ENCODE assay signal across 23 cellular contexts in the genomic region with DNA sequence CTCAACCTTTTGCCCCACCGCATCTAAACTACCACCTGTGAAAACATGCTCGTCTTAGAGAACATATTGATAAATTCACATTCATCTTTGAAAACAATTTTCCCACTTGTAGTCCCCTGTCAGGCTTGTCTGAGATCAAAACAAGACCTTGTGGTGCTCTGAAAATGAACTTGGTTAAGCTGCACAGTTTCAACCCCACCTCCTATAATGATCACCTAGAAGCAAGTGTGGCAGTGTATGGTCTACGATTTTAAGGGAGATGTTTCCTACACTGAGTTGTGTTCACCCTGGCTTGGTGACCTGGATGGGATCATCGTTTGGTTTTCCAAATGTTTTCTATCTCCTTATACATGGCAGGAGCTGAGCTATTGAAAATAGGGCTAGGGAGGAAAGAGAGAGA.
DNase-seq lines count a peak whose midpoint lies in the region; ATAC-seq, FAIRE-seq and TF ChIP-seq lines count a peak whose summit lies in the region.
"Had no signal": no experiment of that assay in that cellular context is flagged by ENCODE, and none has a peak within 500 bp of the region (broad histone marks: within the 10 kb centered on the region; RNA-seq: fewer than 3 reads in every experiment).

No MANE protein-coding gene starts in this region.

- WGBS in right lobe of liver (ENCODE audit: insufficient coverage, low coverage, low lambda C conversion rate, missing lambda C conversion rate) = 42% methylated on average over 4 of the region's 4 CpGs

- H3K27ac ChIP-seq in RWPE2 (ENCODE audit: poor library complexity, severe bottlenecking) (no peak overlapping the region), neural progenitor cell (no peak overlapping the region), right lobe of liver (no peak overlapping the region), colonic mucosa (no peak overlapping the region)
- H3K27ac ChIP-seq: A549; BLaER1 treated with 17β-estradiol and CSF1 and Interleukin-3, amounts not matched to agents 10 nM and 100 nM; GM23248 had no signal

- no peaks in the 10 kb centered on the region for H4K20me1 ChIP-seq in neural progenitor cell (ENCODE audit: low read depth)
- H4K20me1 ChIP-seq: BLaER1 treated with 17β-estradiol and CSF1 and Interleukin-3, amounts not matched to agents 10 nM and 100 nM had no signal

- TF ChIP-seq CTCF in RWPE2 (IDR thresholded peaks at IDR 0.05; ENCODE audit: poor library complexity, severe bottlenecking) (no peak), neural progenitor cell (IDR thresholded peaks at IDR 0.05) (no peak), right lobe of liver (IDR thresholded peaks at IDR 0.05) (no peak), colonic mucosa (IDR thresholded peaks at IDR 0.05) (no peak)

- H3K36me3 ChIP-seq in RWPE2 (ENCODE audit: low read depth) = no peaks in the 10 kb centered on the region
- H3K36me3 ChIP-seq in neural progenitor cell = no peaks in the 10 kb centered on the region
- H3K36me3 ChIP-seq in right lobe of liver = no peaks in the 10 kb centered on the region
- no peaks in the 10 kb centered on the region for H3K36me3 ChIP-seq in colonic mucosa
- H3K36me3 ChIP-seq: BE2C; BLaER1 treated with 17β-estradiol and CSF1 and Interleukin-3, amounts not matched to agents 10 nM and 100 nM had no signal

- H3K4me1 Mint-ChIP-seq in neural progenitor cell = peaks cover 6% of the 10 kb centered on the region
- H3K4me1 Mint-ChIP-seq: CD14-positive monocyte; CD8-positive, alpha-beta memory T cell; H9 had no signal

- H3K9me3 ChIP-seq in RWPE2 (ENCODE audit: severe bottlenecking) (no peaks in the 10 kb centered on the region), neural progenitor cell (ENCODE audit: low read depth) (no peaks in the 10 kb centered on the region), right lobe of liver (no peaks in the 10 kb centered on the region), colonic mucosa (no peaks in the 10 kb centered on the region)
- H3K9me3 ChIP-seq: A549; BE2C; BLaER1 treated with 17β-estradiol and CSF1 and Interleukin-3, amounts not matched to agents 10 nM and 100 nM had no signal

- H3K79me2 ChIP-seq in neural progenitor cell (ENCODE audit: low read depth) = no peaks in the 10 kb centered on the region

- H3K4me3 ChIP-seq in RWPE2 (ENCODE audit: severe bottlenecking) (no peak overlapping the region), neural progenitor cell (no peak overlapping the region), right lobe of liver (no peak overlapping the region), colonic mucosa (no peak overlapping the region)
- H3K4me3 ChIP-seq: A549; BLaER1 treated with 17β-estradiol and CSF1 and Interleukin-3, amounts not matched to agents 10 nM and 100 nM; GM23248 had no signal

- no peaks in the 10 kb centered on the region for H3K36me3 Mint-ChIP-seq in neural progenitor cell
- H3K36me3 Mint-ChIP-seq: CD14-positive monocyte; CD8-positive, alpha-beta memory T cell had no signal

- H3K27me3 ChIP-seq in RWPE2 (ENCODE audit: insufficient read depth, poor library complexity, severe bottlenecking) (no peaks in the 10 kb centered on the region), neural progenitor cell (no peaks in the 10 kb centered on the region), right lobe of liver (no peaks in the 10 kb centered on the region), colonic mucosa (no peaks in the 10 kb centered on the region)
- H3K27me3 ChIP-seq: BE2C; BLaER1 treated with 17β-estradiol and CSF1 and Interleukin-3, amounts not matched to agents 10 nM and 100 nM had no signal

- TF ChIP-seq POLR2A in right lobe of liver (IDR thresholded peaks at IDR 0.05) = no peak

- peak; percentile 77 for FAIRE-seq in HTR-8/SVneo (lab: Jason Lieb, UNC)
- FAIRE-seq: A549, D721Med, G401.6, GM19239 had no signal

- no peak for DNase-seq in HTR-8/SVneo (ENCODE audit: insufficient read length, low spot score)
- DNase-seq in NCI-H748 (lab: John Stamatoyannopoulos, UW; ENCODE audit: unreplicated experiment) = peak; percentile 32
- DNase-seq in RWPE2 (ENCODE audit: low spot score) = no peak
- DNase-seq in neural progenitor cell (ENCODE audit: low spot score) = no peak
- no peak for DNase-seq in right lobe of liver
- no peak for DNase-seq in colonic mucosa
- DNase-seq: 8988T; ACHN; AML-193; BE2C; CD4-positive, alpha-beta T cell; CD8-positive, alpha-beta memory T cell; DND-41; GM23248; H9 had no signal

- no peaks in the 10 kb centered on the region for H3F3A ChIP-seq in neural progenitor cell (ENCODE audit: low read depth)

- peak overlapping the region; percentile 84 for H3K27ac Mint-ChIP-seq in neural progenitor cell
- H3K27ac Mint-ChIP-seq: CD14-positive monocyte; CD4-positive, alpha-beta T cell; CD8-positive, alpha-beta memory T cell; H9 had no signal

- H3K4me2 ChIP-seq in neural progenitor cell = no peak overlapping the region
- H3K4me2 ChIP-seq: A549; BLaER1 treated with 17β-estradiol and CSF1 and Interleukin-3, amounts not matched to agents 10 nM and 100 nM had no signal

- H3K9me3 Mint-ChIP-seq in neural progenitor cell = no peaks in the 10 kb centered on the region
- H3K9me3 Mint-ChIP-seq: H9 had no signal

- H3K9ac ChIP-seq in neural progenitor cell = no peak overlapping the region
- no peak overlapping the region for H3K9ac ChIP-seq in colonic mucosa (ENCODE audit: low read depth in 2 of 2, low read length in 2 of 2)
- H3K9ac ChIP-seq: BLaER1 treated with 17β-estradiol and CSF1 and Interleukin-3, amounts not matched to agents 10 nM and 100 nM; GM23248 had no signal

- ATAC-seq in RWPE2 (ENCODE audit: low read depth) (peak; percentile 32; the same call in 2 of the 3 replicates), right lobe of liver (no peak), HG03097 (IDR thresholded peaks at IDR 0.05; ENCODE audit: low FRiP score, unreplicated experiment) (no peak)
- ATAC-seq: A549, HCT116 had no signal

- no peak overlapping the region for H2AFZ ChIP-seq in neural progenitor cell (replicated peaks)
- H2AFZ ChIP-seq: GM23248 had no signal

- peak overlapping the region; percentile 44 for H3K4me3 Mint-ChIP-seq in neural progenitor cell
- H3K4me3 Mint-ChIP-seq: CD14-positive monocyte; CD4-positive, alpha-beta T cell; CD8-positive, alpha-beta memory T cell; H9 had no signal

- intact Hi-C loops in right lobe of liver (cut with DNase I) = no loop called here
- intact Hi-C loops in colonic mucosa (cut with DNase I) = no loop called here

- no peaks in the 10 kb centered on the region for H3K4me1 ChIP-seq in RWPE2 (ENCODE audit: insufficient read depth, poor library complexity, severe bottlenecking)
- H3K4me1 ChIP-seq in neural progenitor cell = no peaks in the 10 kb centered on the region
- no peaks in the 10 kb centered on the region for H3K4me1 ChIP-seq in right lobe of liver
- no peaks in the 10 kb centered on the region for H3K4me1 ChIP-seq in colonic mucosa
- H3K4me1 ChIP-seq: A549; BLaER1 treated with 17β-estradiol and CSF1 and Interleukin-3, amounts not matched to agents 10 nM and 100 nM had no signal

- H3K27me3 Mint-ChIP-seq in neural progenitor cell (ENCODE audit: insufficient read depth, low read depth) = no peaks in the 10 kb centered on the region
- H3K27me3 Mint-ChIP-seq: CD4-positive, alpha-beta T cell; CD8-positive, alpha-beta memory T cell had no signal
